27 cellular contexts compared by ENCODE assay signal in the genomic region with DNA sequence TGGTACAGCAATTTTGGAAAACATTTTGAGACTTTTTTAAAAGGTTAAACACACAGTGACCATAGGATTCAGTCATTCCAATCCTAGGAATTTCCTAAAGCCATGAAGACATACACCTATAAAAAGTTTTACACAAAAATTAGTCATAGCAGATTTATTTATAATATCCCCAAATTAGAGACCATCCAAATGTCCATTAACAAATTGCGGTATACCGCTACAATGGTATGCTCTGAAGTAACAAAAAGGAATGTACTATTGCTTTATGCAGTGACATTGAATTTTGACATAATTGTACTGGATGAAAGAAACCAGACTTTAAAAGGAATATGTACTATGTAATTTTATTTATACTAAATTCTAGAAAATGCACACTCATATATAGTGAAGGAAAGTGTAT.
"Had no signal": no experiment of that assay in that cellular context is flagged by ENCODE, and none has a peak within 500 bp of the region (broad histone marks: within the 10 kb centered on the region; RNA-seq: fewer than 3 reads in every experiment).

No MANE protein-coding gene starts in this region.

- H3K36me3 ChIP-seq: breast epithelium, heart right ventricle, left ventricle myocardium inferior, neutrophil, ovary, right lobe of liver, transverse colon, WERI-Rb-1 had no signal

- DNase-seq: activated CD4-positive, alpha-beta memory T cell treated with anti-CD3 and anti-CD28 coated beads for 36 hours; activated CD4-positive, alpha-beta T cell treated with anti-CD3 and anti-CD28 coated beads, Interleukin-2, amount 10 ng/mL, durations not matched to agents 24 days and 14 days; activated CD8-positive, alpha-beta memory T cell treated with anti-CD3 and anti-CD28 coated beads, Interleukin-2, amount 50 U/mL, for 4 hours; activated gamma-delta T cell; activated naive CD4-positive, alpha-beta T cell treated with anti-CD3 and anti-CD28 coated beads, Interleukin-2, amount 50 U/mL, for 16 hours; activated T-cell treated with anti-CD3 and anti-CD28 coated beads, Interleukin-2, amount 50 U/mL, for 24 hours; central memory CD4-positive, alpha-beta T cell; foreskin keratinocyte; heart right ventricle; left ventricle myocardium inferior; naive B cell; nephron progenitor cell; ovary; right lobe of liver; stimulated activated CD4-positive, alpha-beta T cell treated with anti-CD3 and anti-CD28 coated beads, Interleukin-12 subunit alpha, Interleukin-12 subunit beta, amount 100 ng/mL, for 4 hours; stimulated activated CD4-positive, alpha-beta T cell treated with anti-CD3 and anti-CD28 coated beads, Interleukin-4, amount 100 ng/mL, for 1 hour; stimulated activated naive CD8-positive, alpha-beta T cell treated with anti-CD3 and anti-CD28 coated beads, Interleukin-15, Interleukin-2, amounts not matched to agents 100 U/mL and 50 U/mL, for 24 hours; T-helper 17 cell; T1000; testis; transverse colon; WERI-Rb-1 had no signal

- H3K27me3 ChIP-seq: breast epithelium, foreskin keratinocyte, heart right ventricle, neutrophil, ovary, right lobe of liver, testis, transverse colon had no signal

- H3K4me1 ChIP-seq: breast epithelium, foreskin keratinocyte, heart right ventricle, left ventricle myocardium inferior, right lobe of liver had no signal

- H3K9me3 ChIP-seq: breast epithelium, heart right ventricle, left ventricle myocardium inferior, neutrophil, ovary, right lobe of liver, testis, transverse colon had no signal

- H3K4me3 ChIP-seq: breast epithelium, heart right ventricle, left ventricle myocardium inferior, lung, ovary, right lobe of liver, skin epidermis, testis, transverse colon had no signal

- ATAC-seq: activated CD4-positive, CD25-positive, alpha-beta regulatory T cell treated with anti-CD3 and anti-CD28 coated beads, Interleukin-2, amount 50 U/mL, for 24 hours; foreskin keratinocyte; heart right ventricle; right lobe of liver; stimulated activated naive CD8-positive, alpha-beta T cell treated with anti-CD3 and anti-CD28 coated beads, Interleukin-15, Interleukin-2, amounts not matched to agents 100 U/mL and 50 U/mL, for 24 hours; T-helper 17 cell had no signal

- H3K27ac ChIP-seq: breast epithelium, foreskin keratinocyte, heart right ventricle, left ventricle myocardium inferior, neutrophil, ovary, right lobe of liver, skin epidermis, testis, transverse colon, WERI-Rb-1 had no signal
